14 cellular contexts compared by ENCODE assay signal in the genomic region with DNA sequence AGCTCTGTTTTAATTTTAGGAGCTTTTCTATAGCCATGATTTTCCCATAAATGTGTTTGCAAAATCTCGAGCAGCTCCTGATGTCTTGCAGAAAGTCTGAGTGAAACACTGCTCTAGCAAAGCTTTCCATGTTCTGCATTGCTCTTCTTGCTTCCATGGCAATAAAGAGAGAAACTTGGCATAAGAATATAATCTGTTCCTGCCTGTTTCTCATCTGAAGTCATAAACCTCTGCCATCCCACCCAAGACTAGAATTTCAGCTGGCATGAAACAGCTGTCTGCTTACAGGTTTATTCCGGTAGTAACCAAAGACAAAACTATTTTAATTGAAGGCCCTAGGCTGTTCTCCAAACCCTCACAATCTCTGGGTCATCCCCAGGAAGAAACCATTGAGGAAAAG.
DNase-seq lines count a peak whose midpoint lies in the region; ATAC-seq, FAIRE-seq and TF ChIP-seq lines count a peak whose summit lies in the region.
"Had no signal": no experiment of that assay in that cellular context is flagged by ENCODE, and none has a peak within 500 bp of the region (broad histone marks: within the 10 kb centered on the region; RNA-seq: fewer than 3 reads in every experiment).

No MANE protein-coding gene starts in this region.

- no peak overlapping the region for H3K4me3 Mint-ChIP-seq in glutamatergic neuron (ENCODE audit: unreplicated experiment)
- H3K4me3 Mint-ChIP-seq in activated naive CD4-positive, alpha-beta T cell treated with anti-CD3 and anti-CD28 coated beads, Interleukin-2, amount 10 ng/mL, durations not matched to agents 7 days and 5 days, result no peak overlapping the region
- H3K4me3 Mint-ChIP-seq: IgD-negative memory B cell had no signal

- no peaks in the 10 kb centered on the region for H3K27me3 ChIP-seq in ascending aorta
- no peaks in the 10 kb centered on the region for H3K27me3 ChIP-seq in keratinocyte (ENCODE audit: control insufficient read depth, extremely low read depth, insufficient read depth, low read length)
- H3K27me3 ChIP-seq in sigmoid colon, result no peaks in the 10 kb centered on the region

- TF ChIP-seq EP300 in sigmoid colon (IDR thresholded peaks at IDR 0.05), result peak in 3 of 4 donors; percentile 8 to 75 (median 46)

- no peak for ATAC-seq in HG03520 (IDR thresholded peaks at IDR 0.05; ENCODE audit: unreplicated experiment)
- ATAC-seq: activated naive CD4-positive, alpha-beta T cell treated with anti-CD3 and anti-CD28 coated beads, Interleukin-2, amount 50 U/mL, for 72 hours had no signal

- no peak overlapping the region for H3K4me3 ChIP-seq in ascending aorta
- H3K4me3 ChIP-seq in keratinocyte (ENCODE audit: control insufficient read depth in 2 of 3, extremely low read depth in 1 of 3, insufficient read depth in 2 of 3, low read depth in 1 of 3, low read length in 3 of 3), result no peak overlapping the region
- H3K4me3 ChIP-seq in sigmoid colon, result no peak overlapping the region

- dilution Hi-C loops in keratinocyte (cut with MboI; ENCODE audit: extremely low pct_ligation_motif_present, low sequenced_read_pairs), result no loop called here

- H3K36me3 ChIP-seq in ascending aorta (no peaks in the 10 kb centered on the region), keratinocyte (ENCODE audit: control insufficient read depth in 2 of 2, extremely low read depth in 1 of 2, insufficient read depth in 2 of 2, low read length in 2 of 2) (no peaks in the 10 kb centered on the region), sigmoid colon (no peaks in the 10 kb centered on the region)

- no peak for TF ChIP-seq CTCF in ascending aorta (IDR thresholded peaks at IDR 0.05)
- TF ChIP-seq CTCF in keratinocyte (optimal IDR thresholded peaks at IDR 0.05 in 1 of 3, IDR thresholded peaks at IDR 0.05 in 1 of 3, conservative IDR thresholded peaks at IDR 0.05 in 1 of 3; ENCODE audit: extremely low read depth in 1 of 3, insufficient read depth in 2 of 3, low read length in 3 of 3), result no peak
- TF ChIP-seq CTCF in sigmoid colon (IDR thresholded peaks at IDR 0.05), result no peak
- TF ChIP-seq CTCF in glutamatergic neuron (IDR thresholded peaks at IDR 0.05; ENCODE audit: partially characterized antibody, unreplicated experiment), result no peak

- H3K27me3 Mint-ChIP-seq in glutamatergic neuron (ENCODE audit: unreplicated experiment), result no peaks in the 10 kb centered on the region
- no peaks in the 10 kb centered on the region for H3K27me3 Mint-ChIP-seq in activated naive CD4-positive, alpha-beta T cell treated with anti-CD3 and anti-CD28 coated beads, Interleukin-2, amount 10 ng/mL, durations not matched to agents 7 days and 5 days

- no peak overlapping the region for H3K9ac ChIP-seq in keratinocyte (ENCODE audit: control insufficient read depth, extremely low read depth, insufficient read depth, low read length)

- no peak for TF ChIP-seq POLR2A in sigmoid colon (IDR thresholded peaks at IDR 0.05)

- peak; percentile 29 for DNase-seq in Ammon's horn (ENCODE audit: low spot score)
- DNase-seq in ascending aorta (ENCODE audit: low spot score in 2 of 2), result no peak
- DNase-seq in keratinocyte (ENCODE audit: low read depth, low spot score), result no peak
- DNase-seq in sigmoid colon, result no peak
- no peak for DNase-seq in glutamatergic neuron
- no peak for DNase-seq in SHP77 (lab: John Stamatoyannopoulos, UW)
- DNase-seq in activated naive CD4-positive, alpha-beta T cell treated with anti-CD3 and anti-CD28 coated beads, Interleukin-2, amount 10 ng/mL, durations not matched to agents 7 days and 5 days, result no peak
- DNase-seq: NCI-H146; stimulated activated CD4-positive, alpha-beta T cell treated with anti-CD3 and anti-CD28 coated beads, Interleukin-15, amount 100 ng/mL, for 24 hours; stimulated activated CD8-positive, alpha-beta memory T cell treated with anti-CD3 and anti-CD28 coated beads, Interleukin-4, amount 100 ng/mL, for 48 hours had no signal

- H3K79me2 ChIP-seq in keratinocyte (ENCODE audit: control insufficient read depth, insufficient read depth, low read length), result no peaks in the 10 kb centered on the region

- H3K4me1 ChIP-seq in ascending aorta, result peaks cover 3 to 40% of the 10 kb centered on the region in 2 donors
- H3K4me1 ChIP-seq in keratinocyte (ENCODE audit: control insufficient read depth, extremely low read depth, insufficient read depth, low read length), result peaks cover 19% of the 10 kb centered on the region
- peaks cover 0 to 42% (median 40%) of the 10 kb centered on the region in 4 donors for H3K4me1 ChIP-seq in sigmoid colon

- CTCF ChIA-PET in activated naive CD4-positive, alpha-beta T cell treated with anti-CD3 and anti-CD28 coated beads, Interleukin-2, amount 10 ng/mL, durations not matched to agents 7 days and 5 days (lab: Charles Lee), result interaction anchor here (0.8 kb wide), 1 partner anchor 198 kb away, joined by 3 read pairs; no protein-coding TSS in a partner anchor

- 18 to 49% methylated on average over 2 of the region's 2 CpGs for WGBS in sigmoid colon, 2 donors

- H3K4me2 ChIP-seq in keratinocyte (ENCODE audit: control insufficient read depth, extremely low read depth, insufficient read depth, low read depth, low read length), result no peak overlapping the region

- intact Hi-C loops in ascending aorta (cut with DNase I), result loop anchor here (2.0 kb wide), 1 partner anchor 96 kb away; no protein-coding TSS in a partner anchor
- intact Hi-C loops in sigmoid colon (cut with DNase I), result loop anchor here (5.0 to 10.0 kb wide), 3 partner anchors 254 to 546 kb away; a partner anchor contains a TSS

- H3K9me3 ChIP-seq in ascending aorta (no peaks in the 10 kb centered on the region), keratinocyte (ENCODE audit: control insufficient read depth, low read depth, low read length) (no peaks in the 10 kb centered on the region), sigmoid colon (no peaks in the 10 kb centered on the region)

- H3K9me3 Mint-ChIP-seq in glutamatergic neuron (ENCODE audit: unreplicated experiment), result no peaks in the 10 kb centered on the region
- H3K9me3 Mint-ChIP-seq in activated naive CD4-positive, alpha-beta T cell treated with anti-CD3 and anti-CD28 coated beads, Interleukin-2, amount 10 ng/mL, durations not matched to agents 7 days and 5 days, result peaks cover 3% of the 10 kb centered on the region
- H3K9me3 Mint-ChIP-seq: activated naive CD4-positive, alpha-beta T cell treated with anti-CD3 and anti-CD28 coated beads, Interleukin-2, amount 50 U/mL, for 72 hours had no signal

- no peaks in the 10 kb centered on the region for H4K20me1 ChIP-seq in keratinocyte (ENCODE audit: control insufficient read depth, extremely low read depth, insufficient read depth, low read length)

- FAIRE-seq in keratinocyte (lab: Jason Lieb, UNC), result no peak
- FAIRE-seq: frontal cortex had no signal

- H2AFZ ChIP-seq in keratinocyte (ENCODE audit: control insufficient read depth, low read length), result peak overlapping the region; percentile 16

- H3K27ac Mint-ChIP-seq in glutamatergic neuron (ENCODE audit: unreplicated experiment), result no peak overlapping the region
- H3K27ac Mint-ChIP-seq in activated naive CD4-positive, alpha-beta T cell treated with anti-CD3 and anti-CD28 coated beads, Interleukin-2, amount 10 ng/mL, durations not matched to agents 7 days and 5 days, result no peak overlapping the region
- H3K27ac Mint-ChIP-seq: activated naive CD4-positive, alpha-beta T cell treated with anti-CD3 and anti-CD28 coated beads, Interleukin-2, amount 50 U/mL, for 72 hours; IgD-negative memory B cell had no signal

- H3K27ac ChIP-seq in ascending aorta, result peak overlapping the region; percentile 73 to 78
- no peak overlapping the region for H3K27ac ChIP-seq in keratinocyte (ENCODE audit: control insufficient read depth, insufficient read depth, low read length)
- H3K27ac ChIP-seq in sigmoid colon, result peak overlapping the region; percentile 45 to 75 (median 70)

- H3K4me1 Mint-ChIP-seq in glutamatergic neuron (ENCODE audit: low read depth, unreplicated experiment), result no peaks in the 10 kb centered on the region
- H3K4me1 Mint-ChIP-seq in activated naive CD4-positive, alpha-beta T cell treated with anti-CD3 and anti-CD28 coated beads, Interleukin-2, amount 10 ng/mL, durations not matched to agents 7 days and 5 days, result no peaks in the 10 kb centered on the region

- H3K36me3 Mint-ChIP-seq in glutamatergic neuron (ENCODE audit: unreplicated experiment), result peaks cover 5% of the 10 kb centered on the region
- no peaks in the 10 kb centered on the region for H3K36me3 Mint-ChIP-seq in activated naive CD4-positive, alpha-beta T cell treated with anti-CD3 and anti-CD28 coated beads, Interleukin-2, amount 10 ng/mL, durations not matched to agents 7 days and 5 days
- H3K36me3 Mint-ChIP-seq: activated naive CD4-positive, alpha-beta T cell treated with anti-CD3 and anti-CD28 coated beads, Interleukin-2, amount 50 U/mL, for 72 hours; IgD-negative memory B cell had no signal

- no peaks in the 10 kb centered on the region for H3K9me1 ChIP-seq in keratinocyte (ENCODE audit: control insufficient read depth, extremely low read depth, insufficient read depth, low read length)
